ENCODE assay signal across 19 cellular contexts in genomic region chr2:178363252-178363651, GRCh38.
A peak's percentile ranks its signal among the peaks of the same experiment; 100 is the strongest.
DNase-seq lines count a peak whose midpoint lies in the region; ATAC-seq, FAIRE-seq and TF ChIP-seq lines count a peak whose summit lies in the region.
"Had no signal": no experiment of that assay in that cellular context is flagged by ENCODE, and none has a peak within 500 bp of the region (broad histone marks: within the 10 kb centered on the region; RNA-seq: fewer than 3 reads in every experiment).

No MANE protein-coding gene starts in this region.

- no peak for TF ChIP-seq POLR2A in H54 (IDR thresholded peaks at IDR 0.05; ENCODE audit: low read depth, low read length)
- TF ChIP-seq POLR2A in erythroblast (IDR thresholded peaks at IDR 0.05; ENCODE audit: low read length) = no peak

- H3K4me3 ChIP-seq in fibroblast of pulmonary artery (replicated peaks; ENCODE audit: low read depth, low read length) = no peak overlapping the region
- no peak overlapping the region for H3K4me3 ChIP-seq in psoas muscle
- H3K4me3 ChIP-seq: heart left ventricle had no signal

- H3K27me3 ChIP-seq in psoas muscle (ENCODE audit: insufficient read depth in 3 of 3, low read length in 2 of 3) = no peaks in the 10 kb centered on the region
- H3K27me3 ChIP-seq: heart left ventricle had no signal

- ATAC-seq in psoas muscle (peak; percentile 66 to 97 (median 94)), HG02623 (IDR thresholded peaks at IDR 0.05; ENCODE audit: unreplicated experiment) (no peak)
- ATAC-seq: activated CD8-positive, alpha-beta T cell treated with anti-CD3 and anti-CD28 coated beads for 36 hours; SK-N-SH treated with all-trans-retinoic acid at 6 μM for 48 hours had no signal

- peaks cover 0 to 59% of the 10 kb centered on the region in 2 donors for H3K36me3 ChIP-seq in psoas muscle (ENCODE audit: insufficient read depth in 1 of 2, low read depth in 1 of 2)

- DNase-seq in H54 (ENCODE audit: insufficient read length, low spot score) = peak; percentile 15
- peak; percentile 90 for DNase-seq in fibroblast of pulmonary artery (ENCODE audit: low read depth)
- peak; percentile 64 to 75 for DNase-seq in psoas muscle
- DNase-seq in erythroblast (lab: John Stamatoyannopoulos, UW) = no peak
- no peak for DNase-seq in foreskin melanocyte
- DNase-seq in activated naive CD4-positive, alpha-beta T cell treated with anti-CD3 and anti-CD28 coated beads, Interleukin-2, amount 50 U/mL, for 16 hours = no peak
- DNase-seq: activated CD8-positive, alpha-beta T cell treated with anti-CD3 and anti-CD28 coated beads for 36 hours; activated T-cell treated with anti-CD3 and anti-CD28 coated beads, Interleukin-2, amount 50 U/mL, for 48 hours; H7; heart left ventricle; kidney; midbrain; NCI-H2081; NCI-H69; stimulated activated CD4-positive, alpha-beta T cell treated with anti-CD3 and anti-CD28 coated beads, Interleukin-4, amount 100 ng/mL, for 1 hour; stimulated activated CD8-positive, alpha-beta memory T cell treated with anti-CD3 and anti-CD28 coated beads, Interleukin-4, amount 100 ng/mL, for 48 hours had no signal

- intact Hi-C loops in psoas muscle (cut with DNase I) = no loop called here

- H3K27ac ChIP-seq in VCaP (peak overlapping the region; percentile 44), psoas muscle (peak overlapping the region; percentile 24)
- H3K27ac ChIP-seq: heart left ventricle had no signal

- peaks cover 2% of the 10 kb centered on the region for H3K9me3 ChIP-seq in psoas muscle

- TF ChIP-seq CTCF in VCaP (conservative IDR thresholded peaks at IDR 0.05) = no peak
- TF ChIP-seq CTCF in fibroblast of pulmonary artery (IDR thresholded peaks at IDR 0.05; ENCODE audit: low read length, missing control alignments) = no peak
- TF ChIP-seq CTCF in psoas muscle (IDR thresholded peaks at IDR 0.05) = no peak

- FAIRE-seq in H54 (lab: Jason Lieb, UNC) = peak; percentile 75
- FAIRE-seq: kidney had no signal

- WGBS in psoas muscle, 3 donors = 63 to 87% (median 64%) methylated on average over 7 of the region's 7 CpGs

- no peaks in the 10 kb centered on the region for H3K4me1 ChIP-seq in psoas muscle
- H3K4me1 ChIP-seq: heart left ventricle had no signal

Comparison
In these comparisons a context has a peak if more than half of its experiments do, and no peak if none do; other contexts are left out.
1. DNase-seq: peak in H54 (single experiment), fibroblast of pulmonary artery (single experiment) and psoas muscle (2 of 2); none in erythroblast (0 of 2), foreskin melanocyte (single experiment) and activated naive CD4-positive, alpha-beta T cell treated with anti-CD3 and anti-CD28 coated beads, Interleukin-2, amount 50 U/mL, for 16 hours (single experiment).